In the genomic region with DNA sequence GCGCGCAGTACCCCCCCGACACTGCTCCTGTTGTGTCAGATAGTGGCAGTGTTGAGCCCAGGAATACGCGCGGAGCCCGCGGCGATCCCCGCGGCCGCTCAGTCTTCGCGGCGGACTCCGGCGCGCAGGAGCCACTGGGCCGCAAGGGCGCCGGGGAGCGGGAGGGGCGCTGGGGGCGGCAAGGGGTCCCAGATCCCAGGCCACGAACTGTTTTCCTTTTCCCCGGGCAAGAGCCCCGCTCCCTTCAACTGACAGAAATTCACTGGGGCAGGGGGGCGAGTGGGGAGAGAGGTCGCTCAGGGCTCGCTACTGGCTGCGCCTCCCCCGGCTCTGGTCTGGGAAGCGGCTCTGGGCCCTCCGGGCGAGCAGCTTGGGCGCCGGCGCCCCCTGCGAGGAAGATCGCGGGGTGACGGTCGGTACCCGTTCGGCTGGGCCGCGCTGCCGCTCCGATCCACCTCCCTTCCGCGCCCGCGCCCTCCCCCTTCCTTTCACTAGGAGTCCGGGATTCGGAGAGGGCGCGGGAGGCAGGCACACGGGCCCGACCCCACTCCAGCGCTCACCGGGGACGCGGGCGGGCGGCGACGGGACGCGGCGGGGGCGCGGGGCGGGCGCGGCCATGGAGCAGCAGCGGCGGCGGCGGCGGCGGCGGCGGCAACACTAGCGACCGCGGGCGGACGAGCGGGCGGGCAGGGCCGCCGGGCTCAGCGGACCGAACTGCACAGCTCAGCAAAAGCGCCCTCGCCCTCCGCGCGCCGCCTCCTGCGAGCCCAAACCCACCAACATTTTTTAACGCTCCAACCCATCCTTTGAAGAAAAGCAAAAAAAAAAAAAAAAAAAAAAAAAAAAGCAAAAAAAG, we compare ENCODE assay signal across 1 cellular context.
TF ChIP-seq lines count a peak whose summit lies in the region.

No MANE protein-coding gene starts in this region.

TF ChIP-seq in GM12878, 131 proteins besides CTCF, POLR2A, EP300 and RAD21 (continued from another document and continues in another):
- TF ChIP-seq MTA3 (IDR thresholded peaks at IDR 0.05; ENCODE audit: borderline replicate concordance, low read length) (no peak), GABPA (IDR thresholded peaks at IDR 0.05; ENCODE audit: low read depth) (no peak), MTA2 (IDR thresholded peaks at IDR 0.05; ENCODE audit: low read depth) (no peak), GATAD2B (conservative IDR thresholded peaks at IDR 0.05; ENCODE audit: low read depth) (peak; percentile 91), BCL11A (IDR thresholded peaks at IDR 0.05; ENCODE audit: low read depth, low read length) (no peak), FOXM1 (IDR thresholded peaks at IDR 0.05; ENCODE audit: low read depth, low read length) (peak; percentile 52; the same call in 1 of the 2 replicates), JUNB (IDR thresholded peaks at IDR 0.05) (no peak), NFIC (IDR thresholded peaks at IDR 0.05; ENCODE audit: low read depth, low read length) (no peak), JUND (IDR thresholded peaks at IDR 0.05; ENCODE audit: low read depth, low read length) (no peak), MXI1 (IDR thresholded peaks at IDR 0.05; ENCODE audit: low read depth, low read length) (no peak), MEF2B (IDR thresholded peaks at IDR 0.05; ENCODE audit: partially characterized antibody, poor library complexity, severe bottlenecking) (peak; percentile 31), ZSCAN29 (IDR thresholded peaks at IDR 0.05) (no peak), SUPT20H (IDR thresholded peaks at IDR 0.05; ENCODE audit: borderline replicate concordance, control insufficient read depth, low read depth, low read length) (no peak), BHLHE40 (IDR thresholded peaks at IDR 0.05; ENCODE audit: borderline replicate concordance in 1 of 2, low read depth in 2 of 2, low read length in 1 of 2) (peak; percentile 28 to 31; a peak in 3 of 4 replicates), STAT3 (IDR thresholded peaks at IDR 0.05; ENCODE audit: low read depth, low read length) (no peak), ETV6 (conservative IDR thresholded peaks at IDR 0.05 in 1 of 2, IDR thresholded peaks at IDR 0.05 in 1 of 2; ENCODE audit: borderline replicate concordance in 1 of 2, low read depth in 1 of 2) (no peak), RFX5 (IDR thresholded peaks at IDR 0.05; ENCODE audit: low read depth, low read length) (0 out of 2 replicates have a peak, but pooled peaks have one; percentile 28), SUZ12 (IDR thresholded peaks at IDR 0.05; ENCODE audit: unreplicated experiment) (no peak), KLF5 (IDR thresholded peaks at IDR 0.05; ENCODE audit: partially characterized antibody) (no peak), IRF4 (IDR thresholded peaks at IDR 0.05; ENCODE audit: low read depth, low read length) (no peak), HDAC6 (IDR thresholded peaks at IDR 0.05; ENCODE audit: unreplicated experiment) (peak; percentile 80), RELA (IDR thresholded peaks at IDR 0.05; ENCODE audit: borderline replicate concordance, partially characterized antibody) (no peak), CEBPB (IDR thresholded peaks at IDR 0.05; ENCODE audit: borderline replicate concordance in 1 of 2, low read depth in 2 of 2, low read length in 2 of 2) (no peak)
- TF ChIP-seq, protein P1, sequence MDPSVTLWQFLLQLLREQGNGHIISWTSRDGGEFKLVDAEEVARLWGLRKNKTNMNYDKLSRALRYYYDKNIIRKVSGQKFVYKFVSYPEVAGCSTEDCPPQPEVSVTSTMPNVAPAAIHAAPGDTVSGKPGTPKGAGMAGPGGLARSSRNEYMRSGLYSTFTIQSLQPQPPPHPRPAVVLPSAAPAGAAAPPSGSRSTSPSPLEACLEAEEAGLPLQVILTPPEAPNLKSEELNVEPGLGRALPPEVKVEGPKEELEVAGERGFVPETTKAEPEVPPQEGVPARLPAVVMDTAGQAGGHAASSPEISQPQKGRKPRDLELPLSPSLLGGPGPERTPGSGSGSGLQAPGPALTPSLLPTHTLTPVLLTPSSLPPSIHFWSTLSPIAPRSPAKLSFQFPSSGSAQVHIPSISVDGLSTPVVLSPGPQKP (IDR thresholded peaks at IDR 0.05; ENCODE audit: low read depth, low read length) = no peak
- TF ChIP-seq, protein P2, sequence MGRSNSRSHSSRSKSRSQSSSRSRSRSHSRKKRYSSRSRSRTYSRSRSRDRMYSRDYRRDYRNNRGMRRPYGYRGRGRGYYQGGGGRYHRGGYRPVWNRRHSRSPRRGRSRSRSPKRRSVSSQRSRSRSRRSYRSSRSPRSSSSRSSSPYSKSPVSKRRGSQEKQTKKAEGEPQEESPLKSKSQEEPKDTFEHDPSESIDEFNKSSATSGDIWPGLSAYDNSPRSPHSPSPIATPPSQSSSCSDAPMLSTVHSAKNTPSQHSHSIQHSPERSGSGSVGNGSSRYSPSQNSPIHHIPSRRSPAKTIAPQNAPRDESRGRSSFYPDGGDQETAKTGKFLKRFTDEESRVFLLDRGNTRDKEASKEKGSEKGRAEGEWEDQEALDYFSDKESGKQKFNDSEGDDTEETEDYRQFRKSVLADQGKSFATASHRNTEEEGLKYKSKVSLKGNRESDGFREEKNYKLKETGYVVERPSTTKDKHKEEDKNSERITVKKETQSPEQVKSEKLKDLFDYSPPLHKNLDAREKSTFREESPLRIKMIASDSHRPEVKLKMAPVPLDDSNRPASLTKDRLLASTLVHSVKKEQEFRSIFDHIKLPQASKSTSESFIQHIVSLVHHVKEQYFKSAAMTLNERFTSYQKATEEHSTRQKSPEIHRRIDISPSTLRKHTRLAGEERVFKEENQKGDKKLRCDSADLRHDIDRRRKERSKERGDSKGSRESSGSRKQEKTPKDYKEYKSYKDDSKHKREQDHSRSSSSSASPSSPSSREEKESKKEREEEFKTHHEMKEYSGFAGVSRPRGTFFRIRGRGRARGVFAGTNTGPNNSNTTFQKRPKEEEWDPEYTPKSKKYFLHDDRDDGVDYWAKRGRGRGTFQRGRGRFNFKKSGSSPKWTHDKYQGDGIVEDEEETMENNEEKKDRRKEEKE (IDR thresholded peaks at IDR 0.05) = no peak
- TF ChIP-seq, protein P3, sequence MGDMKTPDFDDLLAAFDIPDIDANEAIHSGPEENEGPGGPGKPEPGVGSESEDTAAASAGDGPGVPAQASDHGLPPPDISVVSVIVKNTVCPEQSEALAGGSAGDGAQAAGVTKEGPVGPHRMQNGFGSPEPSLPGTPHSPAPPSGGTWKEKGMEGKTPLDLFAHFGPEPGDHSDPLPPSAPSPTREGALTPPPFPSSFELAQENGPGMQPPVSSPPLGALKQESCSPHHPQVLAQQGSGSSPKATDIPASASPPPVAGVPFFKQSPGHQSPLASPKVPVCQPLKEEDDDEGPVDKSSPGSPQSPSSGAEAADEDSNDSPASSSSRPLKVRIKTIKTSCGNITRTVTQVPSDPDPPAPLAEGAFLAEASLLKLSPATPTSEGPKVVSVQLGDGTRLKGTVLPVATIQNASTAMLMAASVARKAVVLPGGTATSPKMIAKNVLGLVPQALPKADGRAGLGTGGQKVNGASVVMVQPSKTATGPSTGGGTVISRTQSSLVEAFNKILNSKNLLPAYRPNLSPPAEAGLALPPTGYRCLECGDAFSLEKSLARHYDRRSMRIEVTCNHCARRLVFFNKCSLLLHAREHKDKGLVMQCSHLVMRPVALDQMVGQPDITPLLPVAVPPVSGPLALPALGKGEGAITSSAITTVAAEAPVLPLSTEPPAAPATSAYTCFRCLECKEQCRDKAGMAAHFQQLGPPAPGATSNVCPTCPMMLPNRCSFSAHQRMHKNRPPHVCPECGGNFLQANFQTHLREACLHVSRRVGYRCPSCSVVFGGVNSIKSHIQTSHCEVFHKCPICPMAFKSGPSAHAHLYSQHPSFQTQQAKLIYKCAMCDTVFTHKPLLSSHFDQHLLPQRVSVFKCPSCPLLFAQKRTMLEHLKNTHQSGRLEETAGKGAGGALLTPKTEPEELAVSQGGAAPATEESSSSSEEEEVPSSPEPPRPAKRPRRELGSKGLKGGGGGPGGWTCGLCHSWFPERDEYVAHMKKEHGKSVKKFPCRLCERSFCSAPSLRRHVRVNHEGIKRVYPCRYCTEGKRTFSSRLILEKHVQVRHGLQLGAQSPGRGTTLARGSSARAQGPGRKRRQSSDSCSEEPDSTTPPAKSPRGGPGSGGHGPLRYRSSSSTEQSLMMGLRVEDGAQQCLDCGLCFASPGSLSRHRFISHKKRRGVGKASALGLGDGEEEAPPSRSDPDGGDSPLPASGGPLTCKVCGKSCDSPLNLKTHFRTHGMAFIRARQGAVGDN (IDR thresholded peaks at IDR 0.05) = no peak
- TF ChIP-seq, protein P4, sequence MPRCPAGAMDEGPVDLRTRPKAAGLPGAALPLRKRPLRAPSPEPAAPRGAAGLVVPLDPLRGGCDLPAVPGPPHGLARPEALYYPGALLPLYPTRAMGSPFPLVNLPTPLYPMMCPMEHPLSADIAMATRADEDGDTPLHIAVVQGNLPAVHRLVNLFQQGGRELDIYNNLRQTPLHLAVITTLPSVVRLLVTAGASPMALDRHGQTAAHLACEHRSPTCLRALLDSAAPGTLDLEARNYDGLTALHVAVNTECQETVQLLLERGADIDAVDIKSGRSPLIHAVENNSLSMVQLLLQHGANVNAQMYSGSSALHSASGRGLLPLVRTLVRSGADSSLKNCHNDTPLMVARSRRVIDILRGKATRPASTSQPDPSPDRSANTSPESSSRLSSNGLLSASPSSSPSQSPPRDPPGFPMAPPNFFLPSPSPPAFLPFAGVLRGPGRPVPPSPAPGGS (IDR thresholded peaks at IDR 0.05; ENCODE audit: borderline replicate concordance, insufficient read depth, low read depth, low read length, poor library complexity, severe bottlenecking) = no peak
- TF ChIP-seq, protein P5, sequence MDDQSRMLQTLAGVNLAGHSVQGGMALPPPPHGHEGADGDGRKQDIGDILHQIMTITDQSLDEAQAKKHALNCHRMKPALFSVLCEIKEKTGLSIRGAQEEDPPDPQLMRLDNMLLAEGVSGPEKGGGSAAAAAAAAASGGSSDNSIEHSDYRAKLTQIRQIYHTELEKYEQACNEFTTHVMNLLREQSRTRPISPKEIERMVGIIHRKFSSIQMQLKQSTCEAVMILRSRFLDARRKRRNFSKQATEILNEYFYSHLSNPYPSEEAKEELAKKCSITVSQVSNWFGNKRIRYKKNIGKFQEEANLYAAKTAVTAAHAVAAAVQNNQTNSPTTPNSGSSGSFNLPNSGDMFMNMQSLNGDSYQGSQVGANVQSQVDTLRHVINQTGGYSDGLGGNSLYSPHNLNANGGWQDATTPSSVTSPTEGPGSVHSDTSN (IDR thresholded peaks at IDR 0.05; ENCODE audit: insufficient replicate concordance, low read depth, low read length) = no peak
- TF ChIP-seq, protein P6, sequence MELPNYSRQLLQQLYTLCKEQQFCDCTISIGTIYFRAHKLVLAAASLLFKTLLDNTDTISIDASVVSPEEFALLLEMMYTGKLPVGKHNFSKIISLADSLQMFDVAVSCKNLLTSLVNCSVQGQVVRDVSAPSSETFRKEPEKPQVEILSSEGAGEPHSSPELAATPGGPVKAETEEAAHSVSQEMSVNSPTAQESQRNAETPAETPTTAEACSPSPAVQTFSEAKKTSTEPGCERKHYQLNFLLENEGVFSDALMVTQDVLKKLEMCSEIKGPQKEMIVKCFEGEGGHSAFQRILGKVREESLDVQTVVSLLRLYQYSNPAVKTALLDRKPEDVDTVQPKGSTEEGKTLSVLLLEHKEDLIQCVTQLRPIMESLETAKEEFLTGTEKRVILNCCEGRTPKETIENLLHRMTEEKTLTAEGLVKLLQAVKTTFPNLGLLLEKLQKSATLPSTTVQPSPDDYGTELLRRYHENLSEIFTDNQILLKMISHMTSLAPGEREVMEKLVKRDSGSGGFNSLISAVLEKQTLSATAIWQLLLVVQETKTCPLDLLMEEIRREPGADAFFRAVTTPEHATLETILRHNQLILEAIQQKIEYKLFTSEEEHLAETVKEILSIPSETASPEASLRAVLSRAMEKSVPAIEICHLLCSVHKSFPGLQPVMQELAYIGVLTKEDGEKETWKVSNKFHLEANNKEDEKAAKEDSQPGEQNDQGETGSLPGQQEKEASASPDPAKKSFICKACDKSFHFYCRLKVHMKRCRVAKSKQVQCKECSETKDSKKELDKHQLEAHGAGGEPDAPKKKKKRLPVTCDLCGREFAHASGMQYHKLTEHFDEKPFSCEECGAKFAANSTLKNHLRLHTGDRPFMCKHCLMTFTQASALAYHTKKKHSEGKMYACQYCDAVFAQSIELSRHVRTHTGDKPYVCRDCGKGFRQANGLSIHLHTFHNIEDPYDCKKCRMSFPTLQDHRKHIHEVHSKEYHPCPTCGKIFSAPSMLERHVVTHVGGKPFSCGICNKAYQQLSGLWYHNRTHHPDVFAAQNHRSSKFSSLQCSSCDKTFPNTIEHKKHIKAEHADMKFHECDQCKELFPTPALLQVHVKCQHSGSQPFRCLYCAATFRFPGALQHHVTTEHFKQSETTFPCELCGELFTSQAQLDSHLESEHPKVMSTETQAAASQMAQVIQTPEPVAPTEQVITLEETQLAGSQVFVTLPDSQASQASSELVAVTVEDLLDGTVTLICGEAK (IDR thresholded peaks at IDR 0.05; ENCODE audit: borderline replicate concordance) = no peak
- TF ChIP-seq, protein P7, sequence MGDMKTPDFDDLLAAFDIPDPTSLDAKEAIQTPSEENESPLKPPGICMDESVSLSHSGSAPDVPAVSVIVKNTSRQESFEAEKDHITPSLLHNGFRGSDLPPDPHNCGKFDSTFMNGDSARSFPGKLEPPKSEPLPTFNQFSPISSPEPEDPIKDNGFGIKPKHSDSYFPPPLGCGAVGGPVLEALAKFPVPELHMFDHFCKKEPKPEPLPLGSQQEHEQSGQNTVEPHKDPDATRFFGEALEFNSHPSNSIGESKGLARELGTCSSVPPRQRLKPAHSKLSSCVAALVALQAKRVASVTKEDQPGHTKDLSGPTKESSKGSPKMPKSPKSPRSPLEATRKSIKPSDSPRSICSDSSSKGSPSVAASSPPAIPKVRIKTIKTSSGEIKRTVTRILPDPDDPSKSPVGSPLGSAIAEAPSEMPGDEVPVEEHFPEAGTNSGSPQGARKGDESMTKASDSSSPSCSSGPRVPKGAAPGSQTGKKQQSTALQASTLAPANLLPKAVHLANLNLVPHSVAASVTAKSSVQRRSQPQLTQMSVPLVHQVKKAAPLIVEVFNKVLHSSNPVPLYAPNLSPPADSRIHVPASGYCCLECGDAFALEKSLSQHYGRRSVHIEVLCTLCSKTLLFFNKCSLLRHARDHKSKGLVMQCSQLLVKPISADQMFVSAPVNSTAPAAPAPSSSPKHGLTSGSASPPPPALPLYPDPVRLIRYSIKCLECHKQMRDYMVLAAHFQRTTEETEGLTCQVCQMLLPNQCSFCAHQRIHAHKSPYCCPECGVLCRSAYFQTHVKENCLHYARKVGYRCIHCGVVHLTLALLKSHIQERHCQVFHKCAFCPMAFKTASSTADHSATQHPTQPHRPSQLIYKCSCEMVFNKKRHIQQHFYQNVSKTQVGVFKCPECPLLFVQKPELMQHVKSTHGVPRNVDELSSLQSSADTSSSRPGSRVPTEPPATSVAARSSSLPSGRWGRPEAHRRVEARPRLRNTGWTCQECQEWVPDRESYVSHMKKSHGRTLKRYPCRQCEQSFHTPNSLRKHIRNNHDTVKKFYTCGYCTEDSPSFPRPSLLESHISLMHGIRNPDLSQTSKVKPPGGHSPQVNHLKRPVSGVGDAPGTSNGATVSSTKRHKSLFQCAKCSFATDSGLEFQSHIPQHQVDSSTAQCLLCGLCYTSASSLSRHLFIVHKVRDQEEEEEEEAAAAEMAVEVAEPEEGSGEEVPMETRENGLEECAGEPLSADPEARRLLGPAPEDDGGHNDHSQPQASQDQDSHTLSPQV (IDR thresholded peaks at IDR 0.05) = 0 out of 2 replicates have a peak, but pooled peaks have one; percentile 40
- TF ChIP-seq, protein P8, sequence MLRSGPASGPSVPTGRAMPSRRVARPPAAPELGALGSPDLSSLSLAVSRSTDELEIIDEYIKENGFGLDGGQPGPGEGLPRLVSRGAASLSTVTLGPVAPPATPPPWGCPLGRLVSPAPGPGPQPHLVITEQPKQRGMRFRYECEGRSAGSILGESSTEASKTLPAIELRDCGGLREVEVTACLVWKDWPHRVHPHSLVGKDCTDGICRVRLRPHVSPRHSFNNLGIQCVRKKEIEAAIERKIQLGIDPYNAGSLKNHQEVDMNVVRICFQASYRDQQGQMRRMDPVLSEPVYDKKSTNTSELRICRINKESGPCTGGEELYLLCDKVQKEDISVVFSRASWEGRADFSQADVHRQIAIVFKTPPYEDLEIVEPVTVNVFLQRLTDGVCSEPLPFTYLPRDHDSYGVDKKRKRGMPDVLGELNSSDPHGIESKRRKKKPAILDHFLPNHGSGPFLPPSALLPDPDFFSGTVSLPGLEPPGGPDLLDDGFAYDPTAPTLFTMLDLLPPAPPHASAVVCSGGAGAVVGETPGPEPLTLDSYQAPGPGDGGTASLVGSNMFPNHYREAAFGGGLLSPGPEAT (IDR thresholded peaks at IDR 0.05; ENCODE audit: low read depth) = no peak
